Comparison of ENCODE assay signal across 8 cellular contexts in the genomic region with DNA sequence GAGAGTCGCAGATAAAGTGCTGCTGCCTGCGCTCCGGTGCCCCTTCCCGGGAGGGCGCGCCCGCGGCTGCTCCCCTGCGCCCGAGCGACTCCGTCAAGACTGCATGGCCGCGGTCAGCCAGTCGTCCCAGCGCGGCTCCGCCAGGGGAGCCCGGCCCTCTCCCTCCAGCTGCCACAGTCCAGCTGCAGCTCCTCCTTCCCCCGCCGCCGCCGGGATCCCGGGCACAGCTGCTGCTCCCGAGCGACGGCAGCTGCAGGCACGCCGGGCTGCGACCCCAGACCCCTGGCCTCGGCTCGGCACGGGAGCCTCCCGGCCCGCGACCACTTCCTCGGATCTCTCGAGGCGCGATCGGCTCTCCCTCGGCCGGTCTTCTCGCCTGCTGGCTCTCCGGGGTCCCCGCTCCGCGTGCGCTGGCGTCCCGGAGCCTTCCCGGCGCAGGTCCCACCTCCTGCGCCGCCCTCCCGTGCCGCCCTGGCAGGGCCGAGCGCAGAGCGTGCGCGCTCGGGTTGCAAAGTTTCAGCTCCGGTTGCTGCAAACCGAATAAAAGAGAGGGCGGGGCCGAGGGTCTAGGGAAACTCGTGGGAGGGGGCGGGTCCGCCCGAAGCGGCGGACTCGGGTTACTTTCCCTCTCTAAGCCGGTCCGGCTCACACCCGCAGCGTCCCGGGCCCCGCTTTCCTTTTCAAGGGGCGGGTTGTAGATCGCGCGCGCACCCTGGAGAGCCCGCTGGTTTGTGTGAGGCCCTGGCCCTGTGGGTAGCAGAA.
A peak's percentile ranks its signal among the peaks of the same experiment; 100 is the strongest.
DNase-seq lines count a peak whose midpoint lies in the region; ATAC-seq and TF ChIP-seq lines count a peak whose summit lies in the region.

A gene (minus strand): TSS at position 542 of the 762 bp plus-strand sequence. CDS start 571 bp downstream, outside the sequence.

- H3K27ac Mint-ChIP-seq in stimulated activated naive CD8-positive, alpha-beta T cell treated with anti-CD3 and anti-CD28 coated beads, Interleukin-15, Interleukin-2, amounts not matched to agents 100 ng/mL and 50 ng/mL, for 24 hours: no peak within 1 kb of the TSS

- H3K4me3 Mint-ChIP-seq in stimulated activated naive CD8-positive, alpha-beta T cell treated with anti-CD3 and anti-CD28 coated beads, Interleukin-15, Interleukin-2, amounts not matched to agents 100 ng/mL and 50 ng/mL, for 24 hours: peak within 1 kb of the TSS; percentile 74

- peak; percentile 50 for ATAC-seq in GM18520 (IDR thresholded peaks at IDR 0.05; ENCODE audit: unreplicated experiment)
- peak; percentile 56 for ATAC-seq in HG02973 (IDR thresholded peaks at IDR 0.05; ENCODE audit: unreplicated experiment)

- peak; percentile 60 for TF ChIP-seq POLR2A in erythroblast (IDR thresholded peaks at IDR 0.05; ENCODE audit: low read length)

- TF ChIP-seq CTCF in AG09309 (IDR thresholded peaks at IDR 0.05; ENCODE audit: control insufficient read depth, insufficient read depth, low read depth, low read length, missing control alignments) (no peak), WI38 (IDR thresholded peaks at IDR 0.05; ENCODE audit: low read depth, low read length) (peak; percentile 13; the same call in 1 of the 2 replicates)

- no peaks in the 10 kb centered on the region for H3K36me3 Mint-ChIP-seq in stimulated activated naive CD8-positive, alpha-beta T cell treated with anti-CD3 and anti-CD28 coated beads, Interleukin-15, Interleukin-2, amounts not matched to agents 100 ng/mL and 50 ng/mL, for 24 hours (ENCODE audit: low read depth)

- H3K4me3 ChIP-seq in AG09309 (ENCODE audit: control insufficient read depth, low read depth, low read length) (peak within 1 kb of the TSS; percentile 87), WI38 (ENCODE audit: low read depth, low read length) (peak within 1 kb of the TSS; percentile 97)

- peaks cover 12% of the 10 kb centered on the region for H3K4me1 Mint-ChIP-seq in stimulated activated naive CD8-positive, alpha-beta T cell treated with anti-CD3 and anti-CD28 coated beads, Interleukin-15, Interleukin-2, amounts not matched to agents 100 ng/mL and 50 ng/mL, for 24 hours (ENCODE audit: low read depth)

- DNase-seq in AG09309 (ENCODE audit: low read depth): peak; percentile 76
- DNase-seq in NCI-H2029 (lab: John Stamatoyannopoulos, UW): peak; percentile 97
- DNase-seq in erythroblast (lab: John Stamatoyannopoulos, UW): peak; percentile 90 to 91
- peak; percentile 84 for DNase-seq in midbrain (lab: John Stamatoyannopoulos, UW)

- peaks cover 64% of the 10 kb centered on the region for H3K27me3 Mint-ChIP-seq in stimulated activated naive CD8-positive, alpha-beta T cell treated with anti-CD3 and anti-CD28 coated beads, Interleukin-15, Interleukin-2, amounts not matched to agents 100 ng/mL and 50 ng/mL, for 24 hours

- H3K9me3 Mint-ChIP-seq in stimulated activated naive CD8-positive, alpha-beta T cell treated with anti-CD3 and anti-CD28 coated beads, Interleukin-15, Interleukin-2, amounts not matched to agents 100 ng/mL and 50 ng/mL, for 24 hours: no peaks in the 10 kb centered on the region

Comparison
In these comparisons a context has a peak if more than half of its experiments do, and no peak if none do; other contexts are left out.
1. Peak in every context shown above with its lines: DNase-seq, ATAC-seq and H3K4me3 ChIP-seq.